In the genomic region with DNA sequence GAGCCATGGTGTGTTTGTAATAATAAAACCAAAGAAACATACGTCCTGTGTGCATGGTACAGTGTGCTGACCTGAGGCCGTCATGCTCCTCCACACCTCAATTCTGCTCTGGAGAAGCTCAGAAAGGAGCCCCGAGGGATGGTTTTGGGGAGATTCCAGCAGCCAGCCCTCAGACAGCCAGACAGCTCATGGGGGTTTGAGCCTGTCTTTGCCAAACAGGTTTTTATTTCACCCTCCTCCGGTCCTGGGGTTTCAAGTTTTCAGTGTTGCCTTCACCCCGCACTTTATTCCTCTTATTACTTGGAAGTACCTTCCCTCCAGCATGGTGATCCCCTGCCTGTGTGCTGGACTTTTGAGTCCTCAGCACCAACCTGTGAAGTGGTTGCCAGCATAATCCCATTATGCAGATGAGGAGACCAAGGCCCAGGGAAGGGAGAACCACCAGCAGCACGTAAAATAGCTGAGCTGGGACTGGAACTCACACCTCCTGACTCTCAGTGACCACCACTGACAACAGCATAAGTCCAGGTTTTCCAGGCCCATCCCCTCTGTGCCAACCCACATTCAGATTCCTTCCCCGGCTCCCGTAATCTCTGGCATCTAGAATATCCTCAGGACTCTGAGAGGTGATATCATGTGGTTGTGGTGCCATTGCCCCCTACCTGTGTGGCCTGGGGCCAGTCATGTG, we compare ENCODE assay signal across 19 cellular contexts. TPM values are rescaled to one million over a fixed set of nuclear protein-coding genes. Genes with fewer than 3 reads are reported as not detected.
"Had no signal": no experiment of that assay in that cellular context is flagged by ENCODE, and none has a peak within 500 bp of the region (broad histone marks: within the 10 kb centered on the region; RNA-seq: fewer than 3 reads in every experiment).

No MANE protein-coding gene starts in this region.

- ATAC-seq: activated CD4-positive, CD25-positive, alpha-beta regulatory T cell treated with anti-CD3 and anti-CD28 coated beads, Interleukin-2, amount 50 U/mL, for 24 hours; activated naive CD4-positive, alpha-beta T cell treated with anti-CD3 and anti-CD28 coated beads, Interleukin-2, amount 50 U/mL, for 72 hours; gastrocnemius medialis; naive thymus-derived CD8-positive, alpha-beta T cell; stimulated activated effector memory CD8-positive, alpha-beta T cell treated with anti-CD3 and anti-CD28 coated beads, Interleukin-12 subunit alpha, Interleukin-12 subunit beta, amount 100 ng/mL, for 72 hours; upper lobe of right lung had no signal

- H3K27ac Mint-ChIP-seq: activated CD4-positive, alpha-beta T cell treated with anti-CD3 and anti-CD28 coated beads, Interleukin-2, amount 10 ng/mL, durations not matched to agents 7 days and 5 days; activated naive CD4-positive, alpha-beta T cell treated with anti-CD3 and anti-CD28 coated beads, Interleukin-2, amount 50 U/mL, for 72 hours; activated T-helper 1 cell treated with anti-CD3 and anti-CD28 coated beads, Interleukin-12 subunit alpha, Interleukin-12 subunit beta, Interleukin-2, Interleukin-4 antibody, amounts not matched to agents 30 ng/mL and 10 ng/mL and 1 ng/mL, durations not matched to agents 14 hours and 24 hours and 36 hours; naive thymus-derived CD8-positive, alpha-beta T cell; stimulated activated effector memory CD8-positive, alpha-beta T cell treated with anti-CD3 and anti-CD28 coated beads, Interleukin-12 subunit alpha, Interleukin-12 subunit beta, amount 100 ng/mL, for 72 hours had no signal

- H3K9ac ChIP-seq: parathyroid adenoma had no signal

- H3K4me1 Mint-ChIP-seq: activated CD4-positive, alpha-beta T cell treated with anti-CD3 and anti-CD28 coated beads, Interleukin-2, amount 10 ng/mL, durations not matched to agents 7 days and 5 days; naive thymus-derived CD8-positive, alpha-beta T cell; stimulated activated effector memory CD8-positive, alpha-beta T cell treated with anti-CD3 and anti-CD28 coated beads, Interleukin-12 subunit alpha, Interleukin-12 subunit beta, amount 100 ng/mL, for 72 hours had no signal

- H3K4me3 Mint-ChIP-seq: activated CD4-positive, alpha-beta T cell treated with anti-CD3 and anti-CD28 coated beads, Interleukin-2, amount 10 ng/mL, durations not matched to agents 7 days and 5 days; activated T-helper 1 cell treated with anti-CD3 and anti-CD28 coated beads, Interleukin-12 subunit alpha, Interleukin-12 subunit beta, Interleukin-2, Interleukin-4 antibody, amounts not matched to agents 30 ng/mL and 10 ng/mL and 1 ng/mL, durations not matched to agents 14 hours and 24 hours and 36 hours; naive thymus-derived CD8-positive, alpha-beta T cell; stimulated activated effector memory CD8-positive, alpha-beta T cell treated with anti-CD3 and anti-CD28 coated beads, Interleukin-12 subunit alpha, Interleukin-12 subunit beta, amount 100 ng/mL, for 72 hours had no signal

- H3K9me3 ChIP-seq: adrenal gland, gastrocnemius medialis, neutrophil, stomach, testis, upper lobe of right lung had no signal

- H3K4me1 ChIP-seq: adrenal gland, parathyroid adenoma, testis had no signal

- H3K79me2 ChIP-seq: parathyroid adenoma had no signal

- DNase-seq: activated CD4-positive, alpha-beta T cell treated with anti-CD3 and anti-CD28 coated beads, Interleukin-2, amount 10 ng/mL, durations not matched to agents 7 days and 5 days; activated gamma-delta T cell treated with Interleukin-2 at 50 U/mL for 16 hours; activated T-cell treated with anti-CD3 and anti-CD28 coated beads for 4 hours; caudate nucleus; gastrocnemius medialis; head of caudate nucleus; mesenchymal stem cell; naive thymus-derived CD8-positive, alpha-beta T cell; stimulated activated CD4-positive, alpha-beta T cell treated with anti-CD3 and anti-CD28 coated beads, Interleukin-4, amount 100 ng/mL, for 24 hours; stomach; testis; upper lobe of right lung had no signal

- H3K27me3 ChIP-seq: adrenal gland, gastrocnemius medialis, stomach, testis, upper lobe of right lung had no signal

- H3K9me3 Mint-ChIP-seq: activated CD4-positive, alpha-beta T cell treated with anti-CD3 and anti-CD28 coated beads, Interleukin-2, amount 10 ng/mL, durations not matched to agents 7 days and 5 days; activated naive CD4-positive, alpha-beta T cell treated with anti-CD3 and anti-CD28 coated beads, Interleukin-2, amount 50 U/mL, for 72 hours; activated T-helper 1 cell treated with anti-CD3 and anti-CD28 coated beads, Interleukin-12 subunit alpha, Interleukin-12 subunit beta, Interleukin-2, Interleukin-4 antibody, amounts not matched to agents 30 ng/mL and 10 ng/mL and 1 ng/mL, durations not matched to agents 14 hours and 24 hours and 36 hours; stimulated activated effector memory CD8-positive, alpha-beta T cell treated with anti-CD3 and anti-CD28 coated beads, Interleukin-12 subunit alpha, Interleukin-12 subunit beta, amount 100 ng/mL, for 72 hours had no signal

- H3K27ac ChIP-seq: adrenal gland, gastrocnemius medialis, neutrophil, parathyroid adenoma, testis, upper lobe of right lung had no signal

- H3K4me3 ChIP-seq: adrenal gland, gastrocnemius medialis, stomach, testis, upper lobe of right lung had no signal

- H3K36me3 ChIP-seq: gastrocnemius medialis, neutrophil had no signal

- H3K36me3 Mint-ChIP-seq: activated naive CD4-positive, alpha-beta T cell treated with anti-CD3 and anti-CD28 coated beads, Interleukin-2, amount 50 U/mL, for 72 hours; naive thymus-derived CD8-positive, alpha-beta T cell; stimulated activated effector memory CD8-positive, alpha-beta T cell treated with anti-CD3 and anti-CD28 coated beads, Interleukin-12 subunit alpha, Interleukin-12 subunit beta, amount 100 ng/mL, for 72 hours had no signal

- H2AFZ ChIP-seq: parathyroid adenoma had no signal

RNA-seq across cellular contexts. Expression of a gene that starts 35.1 kb away (rescaled TPM):
- total RNA-seq: activated naive CD4-positive, alpha-beta T cell treated with anti-CD3 and anti-CD28 coated beads, Interleukin-2, amount 50 U/mL, for 72 hours; activated T-helper 1 cell treated with anti-CD3 and anti-CD28 coated beads, Interleukin-12 subunit alpha, Interleukin-12 subunit beta, Interleukin-2, Interleukin-4 antibody, amounts not matched to agents 30 ng/mL and 10 ng/mL and 1 ng/mL, durations not matched to agents 14 hours and 24 hours and 36 hours had no signal
